18 cellular contexts compared by ENCODE assay signal in the genomic region with DNA sequence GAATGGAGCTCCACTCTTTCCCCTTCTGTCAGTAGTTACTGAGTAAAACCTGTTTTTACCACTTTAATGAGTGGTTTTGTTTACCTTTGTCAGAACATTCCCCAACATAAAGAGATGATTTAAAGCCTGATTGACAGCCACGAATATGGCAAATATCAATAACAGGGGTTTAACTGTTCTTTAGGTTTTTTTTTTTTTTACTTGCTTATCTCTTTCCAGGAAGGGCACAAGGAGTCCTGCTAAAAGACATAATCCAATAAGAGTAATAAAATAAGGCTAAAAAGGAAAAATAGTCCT. TPM values are rescaled to one million over a fixed set of nuclear protein-coding genes. Genes with fewer than 3 reads are reported as not detected.
DNase-seq lines count a peak whose midpoint lies in the region; ATAC-seq and TF ChIP-seq lines count a peak whose summit lies in the region.
"Had no signal": no experiment of that assay in that cellular context is flagged by ENCODE, and none has a peak within 500 bp of the region (broad histone marks: within the 10 kb centered on the region; RNA-seq: fewer than 3 reads in every experiment).

No MANE protein-coding gene starts in this region.

- peak overlapping the region; percentile 11 for H3K27ac Mint-ChIP-seq in T-helper 1 cell treated with Interleukin-12 subunit alpha and Interleukin-12 subunit beta and Interleukin-4 antibody, amounts not matched to agents 30 μg/mL and 1 μg/mL, for 36 hours
- H3K27ac Mint-ChIP-seq in progenitor cell of endocrine pancreas (peak overlapping the region; percentile 2), glutamatergic neuron (ENCODE audit: unreplicated experiment) (no peak overlapping the region)

- TF ChIP-seq POLR2A in spleen (IDR thresholded peaks at IDR 0.05), result no peak

- intact Hi-C loops in left colon (cut with DNase I, micrococcal nuclease), result no loop called here
- intact Hi-C loops in spleen (cut with DNase I; ENCODE audit: low total_unique reads), result no loop called here

- H3K9me3 Mint-ChIP-seq in T-helper 1 cell treated with Interleukin-12 subunit alpha and Interleukin-12 subunit beta and Interleukin-4 antibody, amounts not matched to agents 30 μg/mL and 1 μg/mL, for 36 hours, result no peaks in the 10 kb centered on the region
- H3K9me3 Mint-ChIP-seq in progenitor cell of endocrine pancreas (ENCODE audit: low read depth) (no peaks in the 10 kb centered on the region), glutamatergic neuron (ENCODE audit: unreplicated experiment) (no peaks in the 10 kb centered on the region)

- TF ChIP-seq CTCF in VCaP (conservative IDR thresholded peaks at IDR 0.05), result no peak
- no peak for TF ChIP-seq CTCF in progenitor cell of endocrine pancreas (IDR thresholded peaks at IDR 0.05; ENCODE audit: unreplicated experiment)
- TF ChIP-seq CTCF in glutamatergic neuron (IDR thresholded peaks at IDR 0.05; ENCODE audit: partially characterized antibody, unreplicated experiment), result no peak
- TF ChIP-seq CTCF in spleen (IDR thresholded peaks at IDR 0.05 in 8 of 11, conservative IDR thresholded peaks at IDR 0.05 in 3 of 11), result no peak

- H3K9me3 ChIP-seq in spleen, result no peaks in the 10 kb centered on the region

- ATAC-seq in left colon (peak; percentile 26), HG03571 (IDR thresholded peaks at IDR 0.05; ENCODE audit: unreplicated experiment) (no peak)

- H3K36me3 Mint-ChIP-seq in T-helper 1 cell treated with Interleukin-12 subunit alpha and Interleukin-12 subunit beta and Interleukin-4 antibody, amounts not matched to agents 30 μg/mL and 1 μg/mL, for 36 hours (ENCODE audit: low read depth), result no peaks in the 10 kb centered on the region
- H3K36me3 Mint-ChIP-seq in progenitor cell of endocrine pancreas (ENCODE audit: insufficient read depth) (no peaks in the 10 kb centered on the region), glutamatergic neuron (ENCODE audit: unreplicated experiment) (no peaks in the 10 kb centered on the region)

- H3K27ac ChIP-seq in VCaP (peak overlapping the region; percentile 75), spleen (no peak overlapping the region)
- H3K27ac ChIP-seq: 22Rv1 had no signal

- DNase-seq in T-helper 1 cell (no peak), left colon (no peak), progenitor cell of endocrine pancreas (ENCODE audit: low spot score, unreplicated experiment) (no peak), glutamatergic neuron (no peak), spleen (no peak)
- DNase-seq: AML-193, DMS79 treated with DMSO at 0.1 percent for 48 hours, H7, MV-4-11, NCI-H1694 treated with DMSO at 0.1 percent for 48 hours, NCI-H2107, NCI-H510A, NCI-H748 treated with DMSO at 0.1 percent for 48 hours, SHP77 treated with DMSO at 0.1 percent for 48 hours had no signal

- peaks cover 2% of the 10 kb centered on the region for H3K27me3 Mint-ChIP-seq in T-helper 1 cell treated with Interleukin-12 subunit alpha and Interleukin-12 subunit beta and Interleukin-4 antibody, amounts not matched to agents 30 μg/mL and 1 μg/mL, for 36 hours (ENCODE audit: low read depth)
- H3K27me3 Mint-ChIP-seq in progenitor cell of endocrine pancreas (no peaks in the 10 kb centered on the region), glutamatergic neuron (ENCODE audit: unreplicated experiment) (peaks cover 4% of the 10 kb centered on the region)

- no peaks in the 10 kb centered on the region for H3K36me3 ChIP-seq in spleen

- no peaks in the 10 kb centered on the region for H3K27me3 ChIP-seq in spleen (replicated peaks in 1 of 7)

- 75 to 82% (median 75%) methylated on average over 1 of the region's 1 CpG for WGBS in spleen, 5 donors

- no peak overlapping the region for H3K4me3 Mint-ChIP-seq in T-helper 1 cell treated with Interleukin-12 subunit alpha and Interleukin-12 subunit beta and Interleukin-4 antibody, amounts not matched to agents 30 μg/mL and 1 μg/mL, for 36 hours
- H3K4me3 Mint-ChIP-seq in progenitor cell of endocrine pancreas (ENCODE audit: low read depth) (no peak overlapping the region), glutamatergic neuron (ENCODE audit: unreplicated experiment) (no peak overlapping the region)

- H3K4me1 Mint-ChIP-seq in T-helper 1 cell treated with Interleukin-12 subunit alpha and Interleukin-12 subunit beta and Interleukin-4 antibody, amounts not matched to agents 30 μg/mL and 1 μg/mL, for 36 hours (ENCODE audit: low read depth), result peaks cover 13% of the 10 kb centered on the region
- peaks cover 22% of the 10 kb centered on the region for H3K4me1 Mint-ChIP-seq in progenitor cell of endocrine pancreas (ENCODE audit: low read depth)
- no peaks in the 10 kb centered on the region for H3K4me1 Mint-ChIP-seq in glutamatergic neuron (ENCODE audit: low read depth, unreplicated experiment)

- no peak overlapping the region for H3K4me3 ChIP-seq in spleen

- H3K4me1 ChIP-seq in spleen, result no peaks in the 10 kb centered on the region

RNA-seq across cellular contexts. Expression of a gene that starts 11.5 kb away (rescaled TPM):
- total RNA-seq in left colon, result 10 to 100 TPM; 16.0 to 19.4 TPM
- total RNA-seq in progenitor cell of endocrine pancreas, result 40.9 and 41.2 TPM in 2 replicates
- 33.6 TPM for total RNA-seq in glutamatergic neuron (ENCODE audit: unreplicated experiment)
- 10 to 100 TPM; 22.9 to 38.0 (median 31.2) TPM for total RNA-seq in spleen
- 10 to 100 TPM; 25.5 to 31.8 (median 26.4) TPM for polyA plus RNA-seq in spleen
